In genomic region chr12:54868690-54869089, GRCh38 we compare ENCODE assay signal across 8 cellular contexts.
"Had no signal": no experiment of that assay in that cellular context is flagged by ENCODE, and none has a peak within 500 bp of the region (broad histone marks: within the 10 kb centered on the region; RNA-seq: fewer than 3 reads in every experiment).

No MANE protein-coding gene starts in this region.

- H3K27ac Mint-ChIP-seq: GM23338, H9, HFFc6 had no signal

- ATAC-seq: GM23338, HCT116 had no signal

- H3K4me3 Mint-ChIP-seq: GM23338, H9, HFFc6 had no signal

- H3K9me3 Mint-ChIP-seq: GM23338, HFFc6 had no signal

- DNase-seq: GM23248, GOT3, H7, H9, HCEC 1CT, HFFc6 had no signal
